Comparison of ENCODE assay signal across 8 cellular contexts in the genomic region with DNA sequence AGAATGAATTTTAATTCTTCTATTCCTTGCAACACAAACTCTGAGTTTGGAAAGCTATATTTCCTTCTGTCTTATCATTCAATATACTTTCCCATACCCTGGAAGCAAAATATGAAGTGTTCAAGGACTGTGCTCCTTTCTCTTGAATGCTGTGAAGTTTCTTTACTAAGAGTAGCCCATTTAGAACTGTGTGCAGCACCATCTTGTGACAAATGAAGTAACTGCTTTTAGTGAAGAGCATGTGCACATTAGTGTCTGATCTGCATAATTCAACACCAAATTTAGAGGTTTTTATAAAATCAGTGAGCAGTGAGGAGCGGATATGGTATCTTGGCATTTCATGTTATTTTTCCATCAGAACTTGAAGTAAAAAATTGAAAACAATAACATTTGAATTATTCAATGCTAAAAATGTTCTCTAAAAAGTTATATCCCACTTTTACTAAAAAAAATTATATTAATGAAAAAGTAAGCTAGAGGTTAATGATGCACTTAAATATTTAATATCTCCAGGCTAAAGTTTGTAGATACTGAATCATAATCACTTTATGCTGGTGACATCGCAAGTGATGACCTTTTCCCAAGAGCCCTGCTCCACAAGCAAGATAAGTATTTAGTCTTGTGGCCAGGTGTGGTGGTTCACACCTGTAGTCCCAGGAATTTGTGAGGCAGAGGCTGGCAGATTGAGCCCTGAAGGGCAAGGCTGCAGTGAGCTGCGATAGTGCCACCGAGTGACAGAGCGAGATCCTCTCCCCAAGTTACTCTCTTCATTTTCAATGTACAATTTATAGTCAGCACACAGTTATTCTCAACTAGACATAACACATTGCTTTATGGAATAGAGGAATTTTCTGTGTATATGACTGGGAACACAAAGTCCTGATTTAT.
DNase-seq lines count a peak whose midpoint lies in the region; ATAC-seq and TF ChIP-seq lines count a peak whose summit lies in the region.

No MANE protein-coding gene starts in this region.

- H3K79me2 ChIP-seq in fibroblast of lung (ENCODE audit: control insufficient read depth, insufficient read depth, low read length), result no peaks in the 10 kb centered on the region

- H3K4me2 ChIP-seq in fibroblast of lung (ENCODE audit: extremely low read depth, insufficient read depth, low read length), result no peak overlapping the region

- ATAC-seq in upper lobe of right lung, result peak; percentile 69
- no peak for ATAC-seq in upper lobe of left lung (ENCODE audit: low FRiP score in 2 of 2)

- H4K20me1 ChIP-seq in fibroblast of lung (ENCODE audit: control insufficient read depth, extremely low read depth, insufficient read depth, low read length), result no peaks in the 10 kb centered on the region

- H3K9ac ChIP-seq in fibroblast of lung (ENCODE audit: insufficient read depth, low read length), result no peak overlapping the region

- WGBS in upper lobe of left lung, 2 donors, result 80 to 90% methylated on average over 5 of the region's 5 CpGs

- H3K27me3 ChIP-seq in fibroblast of lung (ENCODE audit: control insufficient read depth, insufficient read depth, low read length) (no peaks in the 10 kb centered on the region), upper lobe of right lung (no peaks in the 10 kb centered on the region), upper lobe of left lung (no peaks in the 10 kb centered on the region)

- TF ChIP-seq CTCF in AG09319 (IDR thresholded peaks at IDR 0.05; ENCODE audit: low read depth, low read length) (peak; percentile 16), HEK293 (tag by site-specific recombination; IDR thresholded peaks at IDR 0.05) (no peak; the same call in 1 of the 2 replicates), fibroblast of lung (conservative IDR thresholded peaks at IDR 0.05 in 1 of 2, IDR thresholded peaks at IDR 0.05 in 1 of 2; ENCODE audit: low read depth in 1 of 2, low read length in 2 of 2) (peak; percentile 8 to 60), upper lobe of right lung (IDR thresholded peaks at IDR 0.05) (no peak), upper lobe of left lung (IDR thresholded peaks at IDR 0.05) (no peak)

- H3K9me3 ChIP-seq in HEK293 (ENCODE audit: control insufficient read depth, insufficient read depth, low read depth, low read length) (no peaks in the 10 kb centered on the region), fibroblast of lung (ENCODE audit: control insufficient read depth, insufficient read depth, low read depth, low read length) (no peaks in the 10 kb centered on the region), upper lobe of right lung (no peaks in the 10 kb centered on the region), upper lobe of left lung (no peaks in the 10 kb centered on the region)

- CTCF ChIA-PET in HEK293 (lab: Yijun Ruan, JAX), result interaction anchor here (0.6 to 4.6 kb wide), 16 partner anchors 11 to 548 kb away, joined by 3 to 14 read pairs (median 3); no protein-coding TSS in a partner anchor

- POLR2A ChIA-PET in HEK293 (lab: Yijun Ruan, JAX), result no interaction called here

- H3K4me1 ChIP-seq in HEK293 (ENCODE audit: control insufficient read depth, insufficient read depth, low read length) (peaks cover 12% of the 10 kb centered on the region; the same call in 1 of the 2 replicates), fibroblast of lung (ENCODE audit: control insufficient read depth, extremely low read depth, insufficient read depth, low read length) (no peaks in the 10 kb centered on the region), upper lobe of right lung (no peaks in the 10 kb centered on the region), upper lobe of left lung (no peaks in the 10 kb centered on the region)

- intact Hi-C loops in upper lobe of right lung (cut with DNase I), result no loop called here

- no peak for TF ChIP-seq EP300 in upper lobe of left lung (IDR thresholded peaks at IDR 0.05)

- no peak for TF ChIP-seq POLR2A in upper lobe of left lung (IDR thresholded peaks at IDR 0.05)

- no peaks in the 10 kb centered on the region for H3K36me3 ChIP-seq in HEK293 (ENCODE audit: control insufficient read depth in 2 of 2, insufficient read depth in 1 of 2, low read length in 2 of 2)
- H3K36me3 ChIP-seq in fibroblast of lung (ENCODE audit: control insufficient read depth, insufficient read depth, low read length), result no peaks in the 10 kb centered on the region
- no peaks in the 10 kb centered on the region for H3K36me3 ChIP-seq in upper lobe of right lung
- no peaks in the 10 kb centered on the region for H3K36me3 ChIP-seq in upper lobe of left lung

- H2AFZ ChIP-seq in fibroblast of lung (ENCODE audit: low read length), result no peak overlapping the region

- DNase-seq in AG09319 (ENCODE audit: extremely low read depth, low read depth) (no peak), NOMO-1 treated with dmso at 0.1 percent for 144 hours (lab: John Stamatoyannopoulos, UW; ENCODE audit: unreplicated experiment) (peak; percentile 23), fibroblast of lung (ENCODE audit: low read depth in 2 of 2) (peak; percentile 50 to 73), upper lobe of right lung (no peak), 8988T (no peak), upper lobe of left lung (no peak), GM19240 (ENCODE audit: insufficient read length, low spot score) (no peak)

- H3K27ac ChIP-seq in HEK293 (ENCODE audit: extremely low read depth, low read depth, low read length) (no peak overlapping the region), fibroblast of lung (ENCODE audit: insufficient read depth, low read length) (no peak overlapping the region), upper lobe of right lung (no peak overlapping the region), upper lobe of left lung (no peak overlapping the region)

- H3K4me3 ChIP-seq in HEK293 (ENCODE audit: low read depth, low read length) (no peak overlapping the region), fibroblast of lung (replicated peaks in 1 of 4; ENCODE audit: control extremely low read depth in 1 of 4, insufficient read depth in 1 of 4, low read depth in 3 of 4, low read length in 4 of 4) (no peak overlapping the region), upper lobe of right lung (no peak overlapping the region), upper lobe of left lung (no peak overlapping the region)

TF ChIP-seq in HEK293, 187 proteins besides CTCF, POLR2A, EP300 and RAD21:
- TF ChIP-seq ZNF366 (tag by site-specific recombination; conservative IDR thresholded peaks at IDR 0.05) (no peak), ZNF654 (tag by site-specific recombination; IDR thresholded peaks at IDR 0.05; ENCODE audit: low read depth) (peak; percentile 66)

Comparison
In these comparisons a context has a peak if more than half of its experiments do, and no peak if none do; other contexts are left out.
1. DNase-seq: peak in NOMO-1 treated with dmso at 0.1 percent for 144 hours (single experiment) and fibroblast of lung (2 of 2); none in AG09319 (single experiment), upper lobe of right lung (single experiment), 8988T (single experiment), upper lobe of left lung (0 of 2) and GM19240 (single experiment).
2. CTCF ChIP-seq: peak in AG09319 (single experiment) and fibroblast of lung (2 of 2); none in HEK293 (single experiment), upper lobe of right lung (single experiment) and upper lobe of left lung (0 of 6).